9 cellular contexts compared by ENCODE assay signal in genomic region chr17:1484060-1484535, GRCh38. TPM values are rescaled to one million over a fixed set of nuclear protein-coding genes. Genes with fewer than 3 reads are reported as not detected.
A peak's percentile ranks its signal among the peaks of the same experiment; 100 is the strongest.
DNase-seq lines count a peak whose midpoint lies in the region; ATAC-seq and TF ChIP-seq lines count a peak whose summit lies in the region.
"Had no signal": no experiment of that assay in that cellular context is flagged by ENCODE, and none has a peak within 500 bp of the region (broad histone marks: within the 10 kb centered on the region; RNA-seq: fewer than 3 reads in every experiment).

No MANE protein-coding gene starts in this region.

- H3K9ac ChIP-seq in mesendoderm (ENCODE audit: low read length), result no peak overlapping the region

- H3K27me3 ChIP-seq in mesendoderm (ENCODE audit: insufficient read depth, low read length, poor library complexity), result no peaks in the 10 kb centered on the region
- no peaks in the 10 kb centered on the region for H3K27me3 ChIP-seq in tibial artery

- H2BK15ac ChIP-seq in mesendoderm (replicated peaks; ENCODE audit: low read depth), result no peak overlapping the region

- no peak overlapping the region for H3K4me2 ChIP-seq in mesendoderm (ENCODE audit: low read length)

- CTCF ChIA-PET in activated naive CD4-positive, alpha-beta T cell treated with anti-CD3 and anti-CD28 coated beads, Interleukin-2, amount 10 ng/mL, durations not matched to agents 7 days and 5 days (lab: Charles Lee), result no interaction called here

- intact Hi-C loops in tibial artery (cut with DNase I; ENCODE audit: low total_unique reads), result no loop called here
- intact Hi-C loops in lower leg skin (cut with DNase I; ENCODE audit: low total_unique reads), result no loop called here

- no peak overlapping the region for H2AK5ac ChIP-seq in mesendoderm (ENCODE audit: low read length)

- H2BK5ac ChIP-seq in mesendoderm (ENCODE audit: low read length), result no peak overlapping the region

- H3K4me3 ChIP-seq in mesendoderm (ENCODE audit: low read length) (no peak overlapping the region), tibial artery (peak overlapping the region; percentile 84 to 87), lower leg skin (ENCODE audit: low read depth, poor library complexity, severe bottlenecking) (no peak overlapping the region)

- peaks cover 42% of the 10 kb centered on the region for H3K27me3 Mint-ChIP-seq in activated naive CD4-positive, alpha-beta T cell treated with anti-CD3 and anti-CD28 coated beads, Interleukin-2, amount 10 ng/mL, durations not matched to agents 7 days and 5 days
- H3K27me3 Mint-ChIP-seq in activated naive CD8-positive, alpha-beta T cell treated with anti-CD3 and anti-CD28 coated beads, Interleukin-2, amount 50 U/mL, for 24 hours, result no peaks in the 10 kb centered on the region

- no peak overlapping the region for H3K18ac ChIP-seq in mesendoderm (ENCODE audit: low read length)

- no peak for ATAC-seq in activated naive CD8-positive, alpha-beta T cell treated with anti-CD3 and anti-CD28 coated beads, Interleukin-2, amount 50 U/mL, for 24 hours
- ATAC-seq in HG03378 (IDR thresholded peaks at IDR 0.05; ENCODE audit: unreplicated experiment) (no peak), HG03108 (IDR thresholded peaks at IDR 0.05; ENCODE audit: unreplicated experiment) (no peak)

- TF ChIP-seq CTCF in tibial artery (IDR thresholded peaks at IDR 0.05), result no peak
- no peak for TF ChIP-seq CTCF in lower leg skin (IDR thresholded peaks at IDR 0.05)

- H3K27ac ChIP-seq in mesendoderm (ENCODE audit: low read depth, low read length), result no peak overlapping the region
- peak overlapping the region; percentile 99 for H3K27ac ChIP-seq in tibial artery

- H3K4me1 ChIP-seq in mesendoderm (ENCODE audit: control insufficient read depth, low read depth, low read length) (no peaks in the 10 kb centered on the region), tibial artery (peaks cover 0 to 71% (median 52%) of the 10 kb centered on the region in 4 donors)

- peak overlapping the region; percentile 77 for H3K4me3 Mint-ChIP-seq in activated naive CD4-positive, alpha-beta T cell treated with anti-CD3 and anti-CD28 coated beads, Interleukin-2, amount 10 ng/mL, durations not matched to agents 7 days and 5 days
- peak overlapping the region; percentile 54 for H3K4me3 Mint-ChIP-seq in activated naive CD8-positive, alpha-beta T cell treated with anti-CD3 and anti-CD28 coated beads, Interleukin-2, amount 50 U/mL, for 24 hours

- H2BK120ac ChIP-seq in mesendoderm (ENCODE audit: low read depth, low read length), result no peak overlapping the region

- no peak for DNase-seq in activated naive CD4-positive, alpha-beta T cell treated with anti-CD3 and anti-CD28 coated beads, Interleukin-2, amount 10 ng/mL, durations not matched to agents 7 days and 5 days
- no peak for DNase-seq in activated naive CD4-positive, alpha-beta T cell (lab: John Stamatoyannopoulos, UW)
- DNase-seq in activated naive CD8-positive, alpha-beta T cell treated with anti-CD3 and anti-CD28 coated beads, Interleukin-2, amount 50 U/mL, for 24 hours, result no peak
- DNase-seq in mesendoderm, result no peak
- no peak for DNase-seq in tibial artery
- DNase-seq in lower leg skin (ENCODE audit: low spot score in 2 of 2), result no peak
- DNase-seq: occipital lobe had no signal

- no peak overlapping the region for H3K23ac ChIP-seq in mesendoderm (ENCODE audit: low read length)

- TF ChIP-seq POLR2A in lower leg skin (IDR thresholded peaks at IDR 0.05), result no peak

- no peaks in the 10 kb centered on the region for H3K9me3 ChIP-seq in tibial artery

- peaks cover 9% of the 10 kb centered on the region for H3K36me3 Mint-ChIP-seq in activated naive CD4-positive, alpha-beta T cell treated with anti-CD3 and anti-CD28 coated beads, Interleukin-2, amount 10 ng/mL, durations not matched to agents 7 days and 5 days
- H3K36me3 Mint-ChIP-seq in activated naive CD8-positive, alpha-beta T cell treated with anti-CD3 and anti-CD28 coated beads, Interleukin-2, amount 50 U/mL, for 24 hours (ENCODE audit: low read depth), result peaks cover 6% of the 10 kb centered on the region

- H4K5ac ChIP-seq in mesendoderm (ENCODE audit: low read length), result no peak overlapping the region

- no peak overlapping the region for H3K4ac ChIP-seq in mesendoderm (ENCODE audit: low read depth, low read length)

- H4K8ac ChIP-seq in mesendoderm (ENCODE audit: low read depth, low read length), result no peak overlapping the region

- H3K56ac ChIP-seq in mesendoderm (ENCODE audit: low read length), result peak overlapping the region; percentile 62

- WGBS in mesendoderm (ENCODE audit: extremely low coverage, insufficient coverage, low lambda C conversion rate), result no CpG with 5 or more reads among the region's 29 CpGs
- 92% methylated on average over 28 to 29 of the region's 29 CpGs for WGBS in lower leg skin, 2 donors

- no peaks in the 10 kb centered on the region for H3K79me2 ChIP-seq in mesendoderm (ENCODE audit: control insufficient read depth, insufficient read depth, low read length)

- H3K79me1 ChIP-seq in mesendoderm (ENCODE audit: low read length), result peaks cover 2% of the 10 kb centered on the region

- H3K4me1 Mint-ChIP-seq in activated naive CD4-positive, alpha-beta T cell treated with anti-CD3 and anti-CD28 coated beads, Interleukin-2, amount 10 ng/mL, durations not matched to agents 7 days and 5 days, result peaks cover 29% of the 10 kb centered on the region
- peaks cover 27% of the 10 kb centered on the region for H3K4me1 Mint-ChIP-seq in activated naive CD8-positive, alpha-beta T cell treated with anti-CD3 and anti-CD28 coated beads, Interleukin-2, amount 50 U/mL, for 24 hours

- H3K27ac Mint-ChIP-seq in activated naive CD4-positive, alpha-beta T cell treated with anti-CD3 and anti-CD28 coated beads, Interleukin-2, amount 10 ng/mL, durations not matched to agents 7 days and 5 days, result no peak overlapping the region
- H3K27ac Mint-ChIP-seq in activated naive CD8-positive, alpha-beta T cell treated with anti-CD3 and anti-CD28 coated beads, Interleukin-2, amount 50 U/mL, for 24 hours, result no peak overlapping the region

- no peaks in the 10 kb centered on the region for H3K9me3 Mint-ChIP-seq in activated naive CD4-positive, alpha-beta T cell treated with anti-CD3 and anti-CD28 coated beads, Interleukin-2, amount 10 ng/mL, durations not matched to agents 7 days and 5 days
- no peaks in the 10 kb centered on the region for H3K9me3 Mint-ChIP-seq in activated naive CD8-positive, alpha-beta T cell treated with anti-CD3 and anti-CD28 coated beads, Interleukin-2, amount 50 U/mL, for 24 hours

- H3K36me3 ChIP-seq in mesendoderm (ENCODE audit: control insufficient read depth, insufficient read depth, low read length) (peaks cover 3% of the 10 kb centered on the region), tibial artery (peaks cover 25 to 51% (median 47%) of the 10 kb centered on the region in 3 donors)

RNA-seq across cellular contexts. Expression of gene MYO1C, which starts 8.4 kb away (rescaled TPM):
- 35.2 TPM for polyA plus RNA-seq in mesendoderm (2013, experiment 1 of 2)
- polyA plus RNA-seq in mesendoderm (2013, experiment 2 of 2), result 36.4 TPM
- total RNA-seq in lower leg skin, result 100 to 1,000 TPM in 1 of 4 donors, 10 to 100 TPM in 3; 71.3 to 101 (median 84.8) TPM

RNA-seq across cellular contexts. Expression of gene CRK, which starts 28.1 kb away (rescaled TPM):
- 39.1 TPM for polyA plus RNA-seq in mesendoderm (2013, experiment 1 of 2)
- polyA plus RNA-seq in mesendoderm (2013, experiment 2 of 2), result 39.0 TPM
- 10 to 100 TPM; 48.2 to 70.0 (median 50.7) TPM for total RNA-seq in lower leg skin

RNA-seq across cellular contexts. Expression of gene INPP5K, which starts 32.3 kb away (rescaled TPM):
- 15.1 TPM for polyA plus RNA-seq in mesendoderm (2013, experiment 1 of 2)
- 14.1 TPM for polyA plus RNA-seq in mesendoderm (2013, experiment 2 of 2)
- total RNA-seq in lower leg skin, result 100 to 1,000 TPM; 101 to 172 (median 134) TPM

Comparison
In these comparisons a context has a peak if more than half of its experiments do, and no peak if none do; other contexts are left out.
1. H3K4me3 ChIP-seq: peak in tibial artery (2 of 2); none in mesendoderm (single experiment) and lower leg skin (single experiment).